ENCODE assay signal across 8 cellular contexts in the genomic region with DNA sequence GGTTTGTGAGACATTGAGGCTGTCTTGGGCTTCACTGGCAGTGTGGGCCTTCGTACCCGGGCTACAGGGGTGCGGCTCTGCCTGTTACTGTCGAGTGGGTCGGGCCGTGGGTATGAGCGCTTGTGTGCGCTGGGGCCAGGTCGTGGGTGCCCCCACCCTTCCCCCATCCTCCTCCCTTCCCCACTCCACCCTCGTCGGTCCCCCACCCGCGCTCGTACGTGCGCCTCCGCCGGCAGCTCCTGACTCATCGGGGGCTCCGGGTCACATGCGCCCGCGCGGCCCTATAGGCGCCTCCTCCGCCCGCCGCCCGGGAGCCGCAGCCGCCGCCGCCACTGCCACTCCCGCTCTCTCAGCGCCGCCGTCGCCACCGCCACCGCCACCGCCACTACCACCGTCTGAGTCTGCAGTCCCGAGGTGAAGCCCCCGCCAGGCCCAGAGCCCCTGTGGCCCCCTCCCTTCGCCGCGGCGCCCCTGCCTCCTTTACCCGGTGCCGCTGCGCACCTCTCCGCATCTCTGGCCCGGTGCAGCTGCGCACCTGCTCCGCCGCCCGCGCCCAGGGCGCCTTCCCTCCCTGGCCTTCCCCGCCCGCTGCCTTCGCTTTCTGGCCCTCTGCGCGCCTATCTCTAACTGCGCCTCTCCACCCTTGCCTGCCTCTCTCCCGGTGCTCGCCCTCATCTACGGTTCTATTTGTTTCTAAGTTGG. TPM values are rescaled to one million over a fixed set of nuclear protein-coding genes. Genes with fewer than 3 reads are reported as not detected.
DNase-seq lines count a peak whose midpoint lies in the region; ATAC-seq and TF ChIP-seq lines count a peak whose summit lies in the region.

Gene ENO2, plus strand, starts transcription at position 335 of the 702 bp plus-strand sequence. CDS start 1,253 bp downstream, outside the sequence.

- H3K9me3 ChIP-seq in AG04450 (ENCODE audit: control insufficient read depth, insufficient read depth, low read length) (no peaks in the 10 kb centered on the region; the same call in 1 of the 2 replicates), SJCRH30 (replicated peaks) (no peaks in the 10 kb centered on the region)

- H3K27me3 Mint-ChIP-seq in activated naive CD4-positive, alpha-beta T cell treated with anti-CD3 and anti-CD28 coated beads for 36 hours (ENCODE audit: low read depth), result no peaks in the 10 kb centered on the region

- peak within 1 kb of the TSS; percentile 89 for H3K4me3 Mint-ChIP-seq in activated naive CD4-positive, alpha-beta T cell treated with anti-CD3 and anti-CD28 coated beads for 36 hours

- CTCF ChIA-PET in AG04450 (lab: Charles Lee), result interaction anchor here (1.2 kb wide), 1 partner anchor 9 kb away, joined by 3 read pairs; no protein-coding TSS in a partner anchor
- CTCF ChIA-PET in activated naive CD4-positive, alpha-beta T cell treated with anti-CD3 and anti-CD28 coated beads for 36 hours (lab: Charles Lee), result interaction anchor here (0.6 to 2.0 kb wide), 5 partner anchors 17 to 50 kb away, joined by 3 to 7 read pairs (median 3); partner anchors contain the start of genes C12orf57, RNU7-1 and SPSB2

- no peaks in the 10 kb centered on the region for H3K36me3 ChIP-seq in SJCRH30

- DNase-seq in AG04450 (ENCODE audit: low read depth, low spot score), result no peak
- DNase-seq in SJCRH30, result peak; percentile 51 to 59
- DNase-seq in activated naive CD4-positive, alpha-beta T cell treated with anti-CD3 and anti-CD28 coated beads for 36 hours, result peak; percentile 86
- no peak for DNase-seq in glomerular endothelial cell (ENCODE audit: extremely low read depth, low read depth, low spot score)
- no peak for DNase-seq in omental fat pad (ENCODE audit: low spot score)

- ATAC-seq in GM19023 (IDR thresholded peaks at IDR 0.05; ENCODE audit: unreplicated experiment) (peak; percentile 84), HG03520 (IDR thresholded peaks at IDR 0.05; ENCODE audit: unreplicated experiment) (peak; percentile 74), omental fat pad (ENCODE audit: low FRiP score) (peak; percentile 94)

- H3K27me3 ChIP-seq in AG04450 (ENCODE audit: control insufficient read depth, insufficient read depth, low read length), result no peaks in the 10 kb centered on the region
- peaks cover 27% of the 10 kb centered on the region for H3K27me3 ChIP-seq in SJCRH30

- H3K9me3 Mint-ChIP-seq in activated naive CD4-positive, alpha-beta T cell treated with anti-CD3 and anti-CD28 coated beads for 36 hours, result no peaks in the 10 kb centered on the region

- TF ChIP-seq CTCF in AG04450 (IDR thresholded peaks at IDR 0.05; ENCODE audit: low read depth, low read length), result no peak
- no peak for TF ChIP-seq CTCF in omental fat pad (IDR thresholded peaks at IDR 0.05)

- peak within 1 kb of the TSS; percentile 72 for H3K4me3 ChIP-seq in AG04450 (ENCODE audit: low read depth, low read length)
- peak within 1 kb of the TSS; percentile 55 for H3K4me3 ChIP-seq in SJCRH30

- peaks cover 35% of the 10 kb centered on the region for H3K4me1 Mint-ChIP-seq in activated naive CD4-positive, alpha-beta T cell treated with anti-CD3 and anti-CD28 coated beads for 36 hours (ENCODE audit: low read depth)

- peaks cover 15% of the 10 kb centered on the region for H3K36me3 Mint-ChIP-seq in activated naive CD4-positive, alpha-beta T cell treated with anti-CD3 and anti-CD28 coated beads for 36 hours (ENCODE audit: low read depth)

- POLR2A ChIA-PET in AG04450 (lab: Yijun Ruan, JAX), result interaction anchor here (0.6 to 1.2 kb wide), 4 partner anchors 11 to 50 kb away, joined by 4 to 5 read pairs (median 4); no protein-coding TSS in a partner anchor

- H3K27ac ChIP-seq in AG04450 (ENCODE audit: low read depth, low read length) (peak within 1 kb of the TSS; percentile 39), SJCRH30 (no peak within 1 kb of the TSS), temporal lobe (ENCODE audit: low read depth, low read length) (peak within 1 kb of the TSS; percentile 97)

- intact Hi-C loops in activated naive CD4-positive, alpha-beta T cell treated with anti-CD3 and anti-CD28 coated beads for 36 hours (cut with micrococcal nuclease), result loop anchor here (1.0 kb wide), 3 partner anchors 10 to 41 kb away; partner anchors contain the start of genes LRRC23 and SPSB2

- H3K4me1 ChIP-seq in SJCRH30, result no peaks in the 10 kb centered on the region

- H3K27ac Mint-ChIP-seq in activated naive CD4-positive, alpha-beta T cell treated with anti-CD3 and anti-CD28 coated beads for 36 hours, result peak within 1 kb of the TSS; percentile 71

RNA-seq across cellular contexts. Expression of gene ENO2, which starts in this region (rescaled TPM):
- 25.4 and 27.5 TPM in 2 replicates for polyA plus RNA-seq in AG04450 (2011; rRNA removed)
- polyA minus RNA-seq in AG04450 (2011; rRNA and poly(A)+ RNA removed), result 18.9 and 19.3 TPM in 2 replicates
- total RNA-seq in SJCRH30 (2014; rRNA removed; shearing (Covaris generic)), result 1.8 and 2.1 TPM in 2 replicates
- 100 to 1,000 TPM; 128 to 131 TPM for total RNA-seq in activated naive CD4-positive, alpha-beta T cell treated with anti-CD3 and anti-CD28 coated beads for 36 hours
- 18.1 and 18.4 TPM in 2 replicates for total RNA-seq in glomerular endothelial cell
- total RNA-seq in omental fat pad, result 10 to 100 TPM in 1 of 4 donors, 1 to 10 TPM in 3; 3.5 to 14.3 (median 5.2) TPM
- total RNA-seq in temporal lobe, result 164 TPM

Comparison
In these comparisons a context has a peak if more than half of its experiments do, and no peak if none do; other contexts are left out.
1. DNase-seq: peak in SJCRH30 (2 of 2) and activated naive CD4-positive, alpha-beta T cell treated with anti-CD3 and anti-CD28 coated beads for 36 hours (single experiment); none in AG04450 (single experiment), glomerular endothelial cell (single experiment) and omental fat pad (single experiment).
2. Peak in every context shown above with its lines, with median percentiles within 50 percentile points of each other: ATAC-seq.